In the genomic region with DNA sequence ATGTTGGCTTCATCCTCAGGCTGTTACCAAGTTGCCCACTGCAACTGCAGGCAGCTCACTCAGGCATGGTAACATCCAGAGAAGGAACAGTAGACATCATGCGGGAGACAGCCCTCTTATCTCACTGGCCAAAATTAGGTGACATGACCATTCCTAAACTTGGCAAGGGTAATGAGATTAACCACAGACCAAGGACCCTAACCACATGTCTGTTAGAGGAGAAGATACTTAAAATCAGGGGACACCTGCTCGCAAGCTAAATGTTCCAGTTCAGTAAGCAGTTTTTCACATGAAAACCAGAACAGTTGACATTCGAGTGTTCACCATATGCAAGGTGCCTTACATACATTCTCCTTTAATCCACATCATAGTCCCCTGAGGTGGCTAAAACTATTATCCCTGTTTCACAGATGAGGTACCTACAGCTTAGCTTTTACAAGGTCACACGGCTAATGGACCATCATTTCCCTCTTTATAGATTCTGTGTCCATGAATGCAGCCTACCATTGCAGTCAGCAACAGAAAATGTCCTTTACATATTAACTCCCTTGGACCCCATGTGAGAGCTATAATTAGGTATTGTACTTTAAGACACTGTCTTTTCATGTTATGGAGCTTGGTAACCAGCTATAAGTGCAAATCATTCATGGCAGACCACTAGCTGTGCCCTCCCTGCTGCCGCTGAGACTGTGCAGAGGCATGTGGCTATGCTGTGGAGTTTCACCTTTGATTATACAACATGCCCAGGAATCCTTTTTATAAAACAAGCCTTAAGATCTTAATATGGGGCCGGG, we compare ENCODE assay signal across 13 cellular contexts.
DNase-seq lines count a peak whose midpoint lies in the region; ATAC-seq, FAIRE-seq and TF ChIP-seq lines count a peak whose summit lies in the region.
"Had no signal": no experiment of that assay in that cellular context is flagged by ENCODE, and none has a peak within 500 bp of the region (broad histone marks: within the 10 kb centered on the region; RNA-seq: fewer than 3 reads in every experiment).

No MANE protein-coding gene starts in this region.

- H3K4me3 ChIP-seq in Karpas-422 (ENCODE audit: low read length) = no peak overlapping the region
- H3K4me3 ChIP-seq: psoas muscle, SJSA1 had no signal

- no peaks in the 10 kb centered on the region for H3K9me2 ChIP-seq in Karpas-422 (replicated peaks; ENCODE audit: insufficient read depth, low read length)

- DNase-seq in GM12891 (ENCODE audit: insufficient read length, low spot score) = no peak
- peak; percentile 44 for DNase-seq in Karpas-422
- DNase-seq in myocyte (ENCODE audit: low read depth) = peak; percentile 86
- no peak for DNase-seq in D341Med (ENCODE audit: low spot score)
- DNase-seq in hippocampal formation (lab: John Stamatoyannopoulos, UW) = no peak
- DNase-seq: activated gamma-delta T cell; GOT3; NCI-H510A treated with DMSO at 0.1 percent for 48 hours; psoas muscle; stimulated activated CD4-positive, alpha-beta T cell treated with anti-CD3 and anti-CD28 coated beads, Interleukin-4, amount 100 ng/mL, for 4 hours had no signal

- no peaks in the 10 kb centered on the region for H3K79me2 ChIP-seq in Karpas-422 (ENCODE audit: low read length)

- peaks cover 5% of the 10 kb centered on the region; the same call in 1 of the 2 replicates for H3K36me3 ChIP-seq in Karpas-422 (ENCODE audit: insufficient read depth, low read length)
- H3K36me3 ChIP-seq: SJSA1 had no signal

- no peaks in the 10 kb centered on the region for H4K20me1 ChIP-seq in Karpas-422 (ENCODE audit: insufficient read depth, low read depth, low read length)

- ATAC-seq in GM21390 (IDR thresholded peaks at IDR 0.05; ENCODE audit: unreplicated experiment) (peak; percentile 70), HG02852 (IDR thresholded peaks at IDR 0.05; ENCODE audit: unreplicated experiment) (no peak)
- ATAC-seq: psoas muscle had no signal

- TF ChIP-seq POLR2A in GM12891 (IDR thresholded peaks at IDR 0.05; ENCODE audit: low read depth, low read length) = peak; percentile 22; the same call in 1 of the 2 replicates

- peak overlapping the region; percentile 40 for H3K4me2 ChIP-seq in Karpas-422 (ENCODE audit: low read depth, low read length, poor library complexity, severe bottlenecking)

- H3K27ac ChIP-seq in Karpas-422 (ENCODE audit: low read length) = no peak overlapping the region
- H3K27ac ChIP-seq: psoas muscle, SJSA1 had no signal

- no peaks in the 10 kb centered on the region for H3K27me3 ChIP-seq in Karpas-422 (ENCODE audit: low read length)
- H3K27me3 ChIP-seq: SJSA1 had no signal

- FAIRE-seq in GM12891 (lab: Jason Lieb, UNC) = peak; percentile 95

- H3K9me3 ChIP-seq in Karpas-422 (ENCODE audit: low read length) = peaks cover 4% of the 10 kb centered on the region
- H3K9me3 ChIP-seq: SJSA1 had no signal

- peaks cover 23% of the 10 kb centered on the region for H3K4me1 ChIP-seq in Karpas-422 (ENCODE audit: low read length)
- H3K4me1 ChIP-seq: psoas muscle, SJSA1 had no signal

- H2AFZ ChIP-seq in Karpas-422 (ENCODE audit: low read length) = no peak overlapping the region

- no peak overlapping the region for H3K9ac ChIP-seq in Karpas-422 (ENCODE audit: low read length)

TF ChIP-seq in GM12891, 5 proteins besides CTCF, POLR2A, EP300 and RAD21:
- peak; percentile 74 for TF ChIP-seq POLR2AphosphoS5 (IDR thresholded peaks at IDR 0.05; ENCODE audit: low read depth, low read length)
- no peak for TF ChIP-seq POU2F2 (IDR thresholded peaks at IDR 0.05; ENCODE audit: low read depth, low read length)

Comparison
In these comparisons a context has a peak if more than half of its experiments do, and no peak if none do; other contexts are left out.
1. DNase-seq: peak in Karpas-422 (single experiment) and myocyte (single experiment); none in GM12891 (single experiment), D341Med (single experiment) and hippocampal formation (0 of 2).